In genomic region chr10:73779539-73780197, GRCh38 we compare ENCODE assay signal across 12 cellular contexts. TPM values are rescaled to one million over a fixed set of nuclear protein-coding genes. Genes with fewer than 3 reads are reported as not detected.
DNase-seq lines count a peak whose midpoint lies in the region; ATAC-seq and TF ChIP-seq lines count a peak whose summit lies in the region.
"Had no signal": no experiment of that assay in that cellular context is flagged by ENCODE, and none has a peak within 500 bp of the region (broad histone marks: within the 10 kb centered on the region; RNA-seq: fewer than 3 reads in every experiment).

No MANE protein-coding gene starts in this region.

- H3K23ac ChIP-seq in neuronal stem cell (ENCODE audit: low read depth, low read length, poor library complexity): no peak overlapping the region

- peaks cover 57% of the 10 kb centered on the region for H3K4me1 Mint-ChIP-seq in CD8-positive, alpha-beta T cell (ENCODE audit: low read depth)
- H3K4me1 Mint-ChIP-seq in HFFc6 (ENCODE audit: low read depth) (peaks cover 43% of the 10 kb centered on the region), nephron (peaks cover 45% of the 10 kb centered on the region)
- H3K4me1 Mint-ChIP-seq in activated naive CD8-positive, alpha-beta T cell (ENCODE audit: low read depth): peaks cover 52% of the 10 kb centered on the region

- H2BK5ac ChIP-seq in neuronal stem cell (ENCODE audit: low read length): no peak overlapping the region

- H3K79me1 ChIP-seq in neuronal stem cell (ENCODE audit: low read depth, low read length): peaks cover 7% of the 10 kb centered on the region

- no CpG with 5 or more reads among the region's 3 CpGs for WGBS in neuronal stem cell (ENCODE audit: extremely low coverage in 2 of 2, insufficient read length in 2 of 2, insufficient replicate concordance in 1 of 2), 2 donors

- H3K18ac ChIP-seq in neuronal stem cell (ENCODE audit: low read length): no peak overlapping the region

- peaks cover 6% of the 10 kb centered on the region for H3K36me3 ChIP-seq in CD8-positive, alpha-beta T cell (ENCODE audit: insufficient read depth, low read length)
- H3K36me3 ChIP-seq in neuronal stem cell (replicated peaks in 1 of 2; ENCODE audit: control insufficient read depth in 2 of 2, insufficient read depth in 2 of 2, low read length in 2 of 2): peaks cover 4 to 67% of the 10 kb centered on the region in 2 donors

- no peaks in the 10 kb centered on the region for H3K27me3 ChIP-seq in CD8-positive, alpha-beta T cell (ENCODE audit: insufficient read depth, low read length)
- no peaks in the 10 kb centered on the region for H3K27me3 ChIP-seq in neuronal stem cell (ENCODE audit: control insufficient read depth in 3 of 3, insufficient read depth in 3 of 3, low read depth in 1 of 3, low read length in 3 of 3)
- H3K27me3 ChIP-seq: stomach had no signal

- no peak overlapping the region for H2BK12ac ChIP-seq in neuronal stem cell (ENCODE audit: low read length)

- H2AK5ac ChIP-seq in neuronal stem cell (ENCODE audit: low read depth, low read length): no peak overlapping the region

- no peak overlapping the region for H3K4me3 ChIP-seq in CD8-positive, alpha-beta T cell (ENCODE audit: low read depth, low read length)
- no peak overlapping the region for H3K4me3 ChIP-seq in neuronal stem cell (ENCODE audit: low read length in 2 of 2)

- H2BK15ac ChIP-seq in neuronal stem cell (ENCODE audit: low read length): no peak overlapping the region

- no peak overlapping the region for H3K27ac ChIP-seq in CD8-positive, alpha-beta T cell (ENCODE audit: low read depth, low read length)
- H3K27ac ChIP-seq in neuronal stem cell (replicated peaks; ENCODE audit: low read length): no peak overlapping the region
- H3K27ac ChIP-seq: stomach had no signal

- no peak overlapping the region for H3K4me2 ChIP-seq in neuronal stem cell (ENCODE audit: insufficient read depth, low read length, poor library complexity, severe bottlenecking)

- intact Hi-C loops in CD8-positive, alpha-beta T cell (cut with DNase I, micrococcal nuclease): no loop called here

- no peak overlapping the region for H2BK120ac ChIP-seq in neuronal stem cell (ENCODE audit: low read depth, low read length)

- no peak overlapping the region for H2AFZ ChIP-seq in neuronal stem cell (ENCODE audit: low read length)

- DNase-seq in CD8-positive, alpha-beta T cell: no peak
- DNase-seq in HFFc6 (no peak), middle frontal gyrus (ENCODE audit: extremely low spot score, low spot score) (no peak), neuronal stem cell (ENCODE audit: low spot score) (no peak), midbrain (lab: John Stamatoyannopoulos, UW) (no peak)
- DNase-seq: islet precursor cell; right cardiac atrium; SIG-M5; stimulated activated CD4-positive, alpha-beta T cell treated with anti-CD3 and anti-CD28 coated beads, Interleukin-4, amount 100 ng/mL, for 4 hours; stomach had no signal

- peaks cover 47% of the 10 kb centered on the region for H3K36me3 Mint-ChIP-seq in CD8-positive, alpha-beta T cell
- H3K36me3 Mint-ChIP-seq in HFFc6 (ENCODE audit: low read depth) (peaks cover 12% of the 10 kb centered on the region), nephron (ENCODE audit: low read depth) (peaks cover 26% of the 10 kb centered on the region)
- peaks cover 5% of the 10 kb centered on the region for H3K36me3 Mint-ChIP-seq in activated naive CD8-positive, alpha-beta T cell

- no peak overlapping the region for H3K4ac ChIP-seq in neuronal stem cell (ENCODE audit: low read length)

- peak overlapping the region; percentile 77 for H3K27ac Mint-ChIP-seq in CD8-positive, alpha-beta T cell
- no peak overlapping the region for H3K27ac Mint-ChIP-seq in HFFc6
- H3K27ac Mint-ChIP-seq in activated naive CD8-positive, alpha-beta T cell: peak overlapping the region; percentile 58
- H3K27ac Mint-ChIP-seq in nephron: peak overlapping the region in 2 of 3 experiments; percentile 19 to 90

- no peak for TF ChIP-seq CTCF in CD8-positive, alpha-beta T cell (IDR thresholded peaks at IDR 0.05)
- TF ChIP-seq CTCF in HFFc6 (IDR thresholded peaks at IDR 0.05) (no peak), nephron (IDR thresholded peaks at IDR 0.05; ENCODE audit: unreplicated experiment in 3 of 3) (no peak)

- ATAC-seq in CD8-positive, alpha-beta T cell: no peak
- ATAC-seq: right cardiac atrium had no signal

- no peaks in the 10 kb centered on the region for H3K27me3 Mint-ChIP-seq in CD8-positive, alpha-beta T cell (ENCODE audit: low read depth)
- H3K27me3 Mint-ChIP-seq in HFFc6 (ENCODE audit: insufficient read depth) (peaks cover 4% of the 10 kb centered on the region), nephron (ENCODE audit: low read depth) (no peaks in the 10 kb centered on the region)
- H3K27me3 Mint-ChIP-seq in activated naive CD8-positive, alpha-beta T cell: no peaks in the 10 kb centered on the region

- peak overlapping the region; percentile 47 for H3K4me3 Mint-ChIP-seq in CD8-positive, alpha-beta T cell
- H3K4me3 Mint-ChIP-seq in HFFc6: peak overlapping the region; percentile 96
- peak overlapping the region; percentile 100 for H3K4me3 Mint-ChIP-seq in activated naive CD8-positive, alpha-beta T cell
- peak overlapping the region; percentile 79 to 100 (median 97) for H3K4me3 Mint-ChIP-seq in nephron

- H3K9me3 Mint-ChIP-seq in CD8-positive, alpha-beta T cell: no peaks in the 10 kb centered on the region
- H3K9me3 Mint-ChIP-seq in HFFc6 (no peaks in the 10 kb centered on the region), nephron (no peaks in the 10 kb centered on the region)
- no peaks in the 10 kb centered on the region for H3K9me3 Mint-ChIP-seq in activated naive CD8-positive, alpha-beta T cell (ENCODE audit: low read depth)

- CTCF ChIA-PET in CD8-positive, alpha-beta T cell (lab: Charles Lee): interaction anchor here (0.6 to 4.4 kb wide), 5 partner anchors 9 to 28 kb away, joined by 3 to 34 read pairs (median 3); a partner anchor contains a TSS

- H3K9ac ChIP-seq in neuronal stem cell (ENCODE audit: low read depth, low read length, poor library complexity): no peak overlapping the region

- H3K14ac ChIP-seq in neuronal stem cell (ENCODE audit: low read length): no peak overlapping the region

- H4K91ac ChIP-seq in neuronal stem cell (ENCODE audit: low read depth, low read length, poor library complexity): no peak overlapping the region

- no peaks in the 10 kb centered on the region for H3K9me3 ChIP-seq in CD8-positive, alpha-beta T cell (ENCODE audit: low read length)
- H3K9me3 ChIP-seq in neuronal stem cell (replicated peaks in 1 of 2; ENCODE audit: control insufficient read depth in 2 of 2, insufficient read depth in 1 of 2, low read depth in 1 of 2, low read length in 2 of 2): no peaks in the 10 kb centered on the region
- H3K9me3 ChIP-seq: stomach had no signal

- no peak overlapping the region for H4K8ac ChIP-seq in neuronal stem cell (ENCODE audit: low read depth, low read length)

- peaks cover 34% of the 10 kb centered on the region for H3K4me1 ChIP-seq in CD8-positive, alpha-beta T cell (ENCODE audit: insufficient read depth, low read length)
- peaks cover 6 to 17% of the 10 kb centered on the region in 2 donors for H3K4me1 ChIP-seq in neuronal stem cell (ENCODE audit: control insufficient read depth in 2 of 2, insufficient read depth in 1 of 2, low read depth in 1 of 2, low read length in 2 of 2)

- POLR2A ChIA-PET in CD8-positive, alpha-beta T cell (lab: Charles Lee): interaction anchor here (0.5 to 5.1 kb wide), 5 partner anchors 9 to 1345 kb away, joined by 3 to 95 read pairs (median 3); partner anchors contain the start of gene SEC24C

RNA-seq across cellular contexts. Expression of gene CHCHD1, which starts 2.2 kb away (rescaled TPM):
- 1 to 10 TPM; 7.2 to 8.1 TPM for total RNA-seq in CD8-positive, alpha-beta T cell
- total RNA-seq in HFFc6 (2021; fragmentation: NEBNext Ultra II Directional; extraction: Animal tissue kit (Norgen Biotek cat#: 25700)): 10 to 100 TPM; 27.1 to 34.7 (median 30.6) TPM
- 123 TPM for polyA plus RNA-seq in neuronal stem cell (2013, experiment 1 of 2)
- polyA plus RNA-seq in neuronal stem cell (2013, experiment 2 of 2): 123 TPM

RNA-seq across cellular contexts. Expression of gene ZSWIM8, which starts 5.7 kb away (rescaled TPM):
- 10 to 100 TPM; 68.2 to 72.4 TPM for total RNA-seq in CD8-positive, alpha-beta T cell
- total RNA-seq in HFFc6 (2021; fragmentation: NEBNext Ultra II Directional; extraction: Animal tissue kit (Norgen Biotek cat#: 25700)): 10 to 100 TPM; 47.2 to 62.6 (median 55.3) TPM
- 39.1 TPM for polyA plus RNA-seq in neuronal stem cell (2013, experiment 1 of 2)
- polyA plus RNA-seq in neuronal stem cell (2013, experiment 2 of 2): 45.8 TPM

RNA-seq across cellular contexts. Expression of gene NDST2, which starts 31.7 kb away (rescaled TPM):
- total RNA-seq in CD8-positive, alpha-beta T cell: 100 to 1,000 TPM; 152 to 154 TPM
- 10 to 100 TPM; 18.9 to 21.5 (median 20.3) TPM for total RNA-seq in HFFc6 (2021; fragmentation: NEBNext Ultra II Directional; extraction: Animal tissue kit (Norgen Biotek cat#: 25700))
- polyA plus RNA-seq in neuronal stem cell (2013, experiment 1 of 2): 14.3 TPM
- 14.9 TPM for polyA plus RNA-seq in neuronal stem cell (2013, experiment 2 of 2)

RNA-seq across cellular contexts. Expression of gene SEC24C, which starts 35.5 kb away (rescaled TPM):
- 10 to 100 TPM; 76.9 to 78.6 TPM for total RNA-seq in CD8-positive, alpha-beta T cell
- total RNA-seq in HFFc6 (2021; fragmentation: NEBNext Ultra II Directional; extraction: Animal tissue kit (Norgen Biotek cat#: 25700)): 100 to 1,000 TPM in 1 of 6 experiments, 10 to 100 TPM in 5; 90.8 to 108 (median 97.7) TPM
- polyA plus RNA-seq in neuronal stem cell (2013, experiment 1 of 2): 32.8 TPM
- polyA plus RNA-seq in neuronal stem cell (2013, experiment 2 of 2): 33.4 TPM

Comparison
In these comparisons a context has a peak if more than half of its experiments do, and no peak if none do; other contexts are left out.
1. H3K4me3 Mint-ChIP-seq: peak in every context shown above with its lines; median percentile 100 in activated naive CD8-positive, alpha-beta T cell; 97 in nephron; 96 in HFFc6; 47 in CD8-positive, alpha-beta T cell.
2. RNA of gene NDST2, which starts 31.7 kb away (total RNA-seq): 152 to 154 TPM in CD8-positive, alpha-beta T cell; 18.9 to 21.5 TPM in HFFc6; every median in the first group is over 4 times any median in the second.